In the genomic region with DNA sequence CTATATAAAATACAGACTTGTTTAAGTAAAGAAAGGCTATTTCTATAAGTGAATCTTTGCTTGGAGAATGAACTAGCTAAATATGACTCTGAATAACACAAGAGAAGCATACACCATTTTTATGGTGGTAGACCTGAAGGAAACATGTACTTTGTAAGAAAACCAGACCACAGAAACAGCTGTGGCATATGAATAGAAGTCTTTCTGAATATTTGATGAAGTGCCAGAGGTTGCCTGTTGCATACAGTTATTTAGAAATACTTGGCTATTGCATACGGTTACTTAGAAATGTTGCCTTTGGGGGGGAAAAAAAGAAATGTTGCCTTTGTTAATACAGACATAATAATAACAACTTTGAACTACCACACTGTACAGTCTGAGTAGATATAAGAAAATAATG, we compare ENCODE assay signal across 1 cellular context.
TF ChIP-seq lines count a peak whose summit lies in the region.

No MANE protein-coding gene starts in this region.

TF ChIP-seq in SK-N-SH, 30 proteins besides CTCF, POLR2A, EP300 and RAD21 (continued from another document):
- TF ChIP-seq, protein P1, sequence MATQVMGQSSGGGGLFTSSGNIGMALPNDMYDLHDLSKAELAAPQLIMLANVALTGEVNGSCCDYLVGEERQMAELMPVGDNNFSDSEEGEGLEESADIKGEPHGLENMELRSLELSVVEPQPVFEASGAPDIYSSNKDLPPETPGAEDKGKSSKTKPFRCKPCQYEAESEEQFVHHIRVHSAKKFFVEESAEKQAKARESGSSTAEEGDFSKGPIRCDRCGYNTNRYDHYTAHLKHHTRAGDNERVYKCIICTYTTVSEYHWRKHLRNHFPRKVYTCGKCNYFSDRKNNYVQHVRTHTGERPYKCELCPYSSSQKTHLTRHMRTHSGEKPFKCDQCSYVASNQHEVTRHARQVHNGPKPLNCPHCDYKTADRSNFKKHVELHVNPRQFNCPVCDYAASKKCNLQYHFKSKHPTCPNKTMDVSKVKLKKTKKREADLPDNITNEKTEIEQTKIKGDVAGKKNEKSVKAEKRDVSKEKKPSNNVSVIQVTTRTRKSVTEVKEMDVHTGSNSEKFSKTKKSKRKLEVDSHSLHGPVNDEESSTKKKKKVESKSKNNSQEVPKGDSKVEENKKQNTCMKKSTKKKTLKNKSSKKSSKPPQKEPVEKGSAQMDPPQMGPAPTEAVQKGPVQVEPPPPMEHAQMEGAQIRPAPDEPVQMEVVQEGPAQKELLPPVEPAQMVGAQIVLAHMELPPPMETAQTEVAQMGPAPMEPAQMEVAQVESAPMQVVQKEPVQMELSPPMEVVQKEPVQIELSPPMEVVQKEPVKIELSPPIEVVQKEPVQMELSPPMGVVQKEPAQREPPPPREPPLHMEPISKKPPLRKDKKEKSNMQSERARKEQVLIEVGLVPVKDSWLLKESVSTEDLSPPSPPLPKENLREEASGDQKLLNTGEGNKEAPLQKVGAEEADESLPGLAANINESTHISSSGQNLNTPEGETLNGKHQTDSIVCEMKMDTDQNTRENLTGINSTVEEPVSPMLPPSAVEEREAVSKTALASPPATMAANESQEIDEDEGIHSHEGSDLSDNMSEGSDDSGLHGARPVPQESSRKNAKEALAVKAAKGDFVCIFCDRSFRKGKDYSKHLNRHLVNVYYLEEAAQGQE (IDR thresholded peaks at IDR 0.05; ENCODE audit: low read depth, low read length): no peak
- TF ChIP-seq MEF2A (IDR thresholded peaks at IDR 0.05; ENCODE audit: borderline replicate concordance, low read depth): no peak
- TF ChIP-seq, protein P2, sequence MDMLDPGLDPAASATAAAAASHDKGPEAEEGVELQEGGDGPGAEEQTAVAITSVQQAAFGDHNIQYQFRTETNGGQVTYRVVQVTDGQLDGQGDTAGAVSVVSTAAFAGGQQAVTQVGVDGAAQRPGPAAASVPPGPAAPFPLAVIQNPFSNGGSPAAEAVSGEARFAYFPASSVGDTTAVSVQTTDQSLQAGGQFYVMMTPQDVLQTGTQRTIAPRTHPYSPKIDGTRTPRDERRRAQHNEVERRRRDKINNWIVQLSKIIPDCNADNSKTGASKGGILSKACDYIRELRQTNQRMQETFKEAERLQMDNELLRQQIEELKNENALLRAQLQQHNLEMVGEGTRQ (IDR thresholded peaks at IDR 0.05; ENCODE audit: borderline replicate concordance, low read depth, low read length): no peak
- TF ChIP-seq, protein P3, sequence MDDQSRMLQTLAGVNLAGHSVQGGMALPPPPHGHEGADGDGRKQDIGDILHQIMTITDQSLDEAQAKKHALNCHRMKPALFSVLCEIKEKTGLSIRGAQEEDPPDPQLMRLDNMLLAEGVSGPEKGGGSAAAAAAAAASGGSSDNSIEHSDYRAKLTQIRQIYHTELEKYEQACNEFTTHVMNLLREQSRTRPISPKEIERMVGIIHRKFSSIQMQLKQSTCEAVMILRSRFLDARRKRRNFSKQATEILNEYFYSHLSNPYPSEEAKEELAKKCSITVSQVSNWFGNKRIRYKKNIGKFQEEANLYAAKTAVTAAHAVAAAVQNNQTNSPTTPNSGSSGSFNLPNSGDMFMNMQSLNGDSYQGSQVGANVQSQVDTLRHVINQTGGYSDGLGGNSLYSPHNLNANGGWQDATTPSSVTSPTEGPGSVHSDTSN (IDR thresholded peaks at IDR 0.05): no peak
- TF ChIP-seq, protein P4, sequence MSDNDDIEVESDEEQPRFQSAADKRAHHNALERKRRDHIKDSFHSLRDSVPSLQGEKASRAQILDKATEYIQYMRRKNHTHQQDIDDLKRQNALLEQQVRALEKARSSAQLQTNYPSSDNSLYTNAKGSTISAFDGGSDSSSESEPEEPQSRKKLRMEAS (IDR thresholded peaks at IDR 0.05; ENCODE audit: low read depth): no peak
- no peak for TF ChIP-seq SIN3A (IDR thresholded peaks at IDR 0.05; ENCODE audit: borderline replicate concordance, low read depth, low read length)
- no peak for TF ChIP-seq EZH2phosphoT487 (IDR thresholded peaks at IDR 0.05; ENCODE audit: borderline replicate concordance, low read depth)
- TF ChIP-seq RCOR1 (IDR thresholded peaks at IDR 0.05; ENCODE audit: low read length): no peak
- TF ChIP-seq POLR2AphosphoS5 (IDR thresholded peaks at IDR 0.05; ENCODE audit: low read depth, low read length): no peak
- TF ChIP-seq, protein P5, sequence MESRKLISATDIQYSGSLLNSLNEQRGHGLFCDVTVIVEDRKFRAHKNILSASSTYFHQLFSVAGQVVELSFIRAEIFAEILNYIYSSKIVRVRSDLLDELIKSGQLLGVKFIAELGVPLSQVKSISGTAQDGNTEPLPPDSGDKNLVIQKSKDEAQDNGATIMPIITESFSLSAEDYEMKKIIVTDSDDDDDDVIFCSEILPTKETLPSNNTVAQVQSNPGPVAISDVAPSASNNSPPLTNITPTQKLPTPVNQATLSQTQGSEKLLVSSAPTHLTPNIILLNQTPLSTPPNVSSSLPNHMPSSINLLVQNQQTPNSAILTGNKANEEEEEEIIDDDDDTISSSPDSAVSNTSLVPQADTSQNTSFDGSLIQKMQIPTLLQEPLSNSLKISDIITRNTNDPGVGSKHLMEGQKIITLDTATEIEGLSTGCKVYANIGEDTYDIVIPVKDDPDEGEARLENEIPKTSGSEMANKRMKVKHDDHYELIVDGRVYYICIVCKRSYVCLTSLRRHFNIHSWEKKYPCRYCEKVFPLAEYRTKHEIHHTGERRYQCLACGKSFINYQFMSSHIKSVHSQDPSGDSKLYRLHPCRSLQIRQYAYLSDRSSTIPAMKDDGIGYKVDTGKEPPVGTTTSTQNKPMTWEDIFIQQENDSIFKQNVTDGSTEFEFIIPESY (IDR thresholded peaks at IDR 0.05; ENCODE audit: borderline replicate concordance, low read depth): no peak
- TF ChIP-seq ELF1 (IDR thresholded peaks at IDR 0.05): no peak
- no peak for TF ChIP-seq FOSL2 (IDR thresholded peaks at IDR 0.05; ENCODE audit: borderline replicate concordance, low read depth)
- no peak for TF ChIP-seq GABPA (IDR thresholded peaks at IDR 0.05; ENCODE audit: low read depth)
- no peak for TF ChIP-seq SMC3 (IDR thresholded peaks at IDR 0.05; ENCODE audit: low read depth, low read length)
- no peak for TF ChIP-seq YY1 (IDR thresholded peaks at IDR 0.05; ENCODE audit: low read depth)
- no peak for TF ChIP-seq RXRA (IDR thresholded peaks at IDR 0.05; ENCODE audit: borderline replicate concordance, low read depth)
